In genomic region chr5:133967124-133967523, GRCh38 we compare ENCODE assay signal across 8 cellular contexts. TPM values are rescaled to one million over a fixed set of nuclear protein-coding genes. Genes with fewer than 3 reads are reported as not detected.
DNase-seq lines count a peak whose midpoint lies in the region; ATAC-seq and TF ChIP-seq lines count a peak whose summit lies in the region.

No MANE protein-coding gene starts in this region.

- DNase-seq in RKO (ENCODE audit: low spot score) (peak; percentile 23), esophagus squamous epithelium (lab: John Stamatoyannopoulos, UW) (no peak), neural progenitor cell (ENCODE audit: low spot score) (peak; percentile 9), NCI-H1092 (lab: John Stamatoyannopoulos, UW) (no peak), DMS 273 (lab: John Stamatoyannopoulos, UW; ENCODE audit: unreplicated experiment) (no peak)

- H3K36me3 ChIP-seq in DOHH2 (ENCODE audit: control insufficient read depth, low read length) (peaks cover 43% of the 10 kb centered on the region), esophagus squamous epithelium (peaks cover 0 to 25% (median 0%) of the 10 kb centered on the region in 3 donors), neural progenitor cell (no peaks in the 10 kb centered on the region)

- TF ChIP-seq POLR2A in esophagus squamous epithelium (IDR thresholded peaks at IDR 0.05): no peak

- H3K27me3 Mint-ChIP-seq in neural progenitor cell (ENCODE audit: insufficient read depth, low read depth): peaks cover 9% of the 10 kb centered on the region

- peak overlapping the region; percentile 99 for H3K27ac Mint-ChIP-seq in neural progenitor cell

- no peak for TF ChIP-seq CTCF in DOHH2 (IDR thresholded peaks at IDR 0.05; ENCODE audit: low read depth, low read length, poor library complexity, severe bottlenecking)
- TF ChIP-seq CTCF in esophagus squamous epithelium (IDR thresholded peaks at IDR 0.05): no peak
- TF ChIP-seq CTCF in neural progenitor cell (IDR thresholded peaks at IDR 0.05): no peak

- H3K4me1 Mint-ChIP-seq in neural progenitor cell: peaks cover 23% of the 10 kb centered on the region

- H2AFZ ChIP-seq in neural progenitor cell (replicated peaks): no peak overlapping the region

- no peaks in the 10 kb centered on the region for H3K9me3 Mint-ChIP-seq in neural progenitor cell

- no peak overlapping the region for H3K27ac ChIP-seq in DOHH2 (ENCODE audit: low read depth, low read length)
- H3K27ac ChIP-seq in esophagus squamous epithelium: peak overlapping the region in 2 of 4 donors; percentile 89 to 93
- H3K27ac ChIP-seq in neural progenitor cell: no peak overlapping the region

- H3K9ac ChIP-seq in neural progenitor cell: no peak overlapping the region

- peaks cover 10% of the 10 kb centered on the region for H3K36me3 Mint-ChIP-seq in neural progenitor cell

- H3K27me3 ChIP-seq in DOHH2 (ENCODE audit: control insufficient read depth, low read length) (no peaks in the 10 kb centered on the region), esophagus squamous epithelium (no peaks in the 10 kb centered on the region), neural progenitor cell (no peaks in the 10 kb centered on the region)

- H3K4me1 ChIP-seq in DOHH2 (ENCODE audit: control insufficient read depth, low read length) (peaks cover 23% of the 10 kb centered on the region), esophagus squamous epithelium (peaks cover 11 to 36% (median 13%) of the 10 kb centered on the region in 3 donors), neural progenitor cell (peaks cover 10% of the 10 kb centered on the region)

- H3K4me3 ChIP-seq in DOHH2 (ENCODE audit: low read length) (peak overlapping the region; percentile 90), esophagus squamous epithelium (peak overlapping the region in 3 of 4 donors; percentile 85 to 92 (median 91)), neural progenitor cell (peak overlapping the region; percentile 79)

- H3K79me2 ChIP-seq in DOHH2 (ENCODE audit: control insufficient read depth, low read length) (peaks cover 68% of the 10 kb centered on the region), neural progenitor cell (ENCODE audit: low read depth) (peaks cover 63% of the 10 kb centered on the region)

- H3K9me2 ChIP-seq in DOHH2 (replicated peaks; ENCODE audit: control insufficient read depth, low read length): no peaks in the 10 kb centered on the region

- ATAC-seq in HG03378 (IDR thresholded peaks at IDR 0.05; ENCODE audit: unreplicated experiment): no peak
- no peak for ATAC-seq in HG02840 (IDR thresholded peaks at IDR 0.05; ENCODE audit: low FRiP score, unreplicated experiment)

- H3K9me3 ChIP-seq in DOHH2 (ENCODE audit: control insufficient read depth, insufficient read depth, low read length) (peaks cover 3% of the 10 kb centered on the region; the same call in 1 of the 2 replicates), esophagus squamous epithelium (no peaks in the 10 kb centered on the region), neural progenitor cell (ENCODE audit: low read depth) (no peaks in the 10 kb centered on the region)

- H3F3A ChIP-seq in DOHH2 (ENCODE audit: control insufficient read depth, insufficient read depth) (peaks cover 19% of the 10 kb centered on the region), neural progenitor cell (ENCODE audit: low read depth) (peaks cover 15% of the 10 kb centered on the region)

- H3K4me2 ChIP-seq in DOHH2 (ENCODE audit: low read length) (peak overlapping the region; percentile 72), neural progenitor cell (peak overlapping the region; percentile 98)

- peak overlapping the region; percentile 99 for H3K4me3 Mint-ChIP-seq in neural progenitor cell

- intact Hi-C loops in esophagus squamous epithelium (cut with DNase I): no loop called here

- WGBS in esophagus squamous epithelium, 2 donors: 60 to 68% methylated on average over 5 of the region's 5 CpGs

- no peaks in the 10 kb centered on the region for H4K20me1 ChIP-seq in DOHH2 (ENCODE audit: control insufficient read depth, insufficient read depth, low read depth, low read length)
- peaks cover 5% of the 10 kb centered on the region for H4K20me1 ChIP-seq in neural progenitor cell (ENCODE audit: low read depth)

RNA-seq across cellular contexts. Expression of gene C5orf15, which starts 1.3 kb away (rescaled TPM):
- total RNA-seq in esophagus squamous epithelium (10 to 100 TPM; 16.5 to 38.0 (median 22.0) TPM), neural progenitor cell (ENCODE audit: low replicate concordance) (71.0 and 120 TPM in 2 replicates)

RNA-seq across cellular contexts. Expression of gene VDAC1, which starts 37.7 kb away (rescaled TPM):
- 100 to 1,000 TPM; 151 to 220 (median 188) TPM for total RNA-seq in esophagus squamous epithelium
- total RNA-seq in neural progenitor cell (ENCODE audit: low replicate concordance): 179 and 224 TPM in 2 replicates

Comparison
In these comparisons a context has a peak if more than half of its experiments do, and no peak if none do; other contexts are left out.
1. DNase-seq: peak in RKO (single experiment) and neural progenitor cell (single experiment); none in esophagus squamous epithelium (single experiment), NCI-H1092 (single experiment) and DMS 273 (single experiment).
2. Peak in every context shown above with its lines, with median percentiles within 50 percentile points of each other: H3K4me3 ChIP-seq.